Comparison of ENCODE assay signal across 8 cellular contexts in genomic region chr5:43515678-43516048, GRCh38. TPM values are rescaled to one million over a fixed set of nuclear protein-coding genes. Genes with fewer than 3 reads are reported as not detected.
DNase-seq lines count a peak whose midpoint lies in the region; ATAC-seq, FAIRE-seq and TF ChIP-seq lines count a peak whose summit lies in the region.

No MANE protein-coding gene starts in this region.

- H3K4me1 Mint-ChIP-seq in endodermal cell = peaks cover 21% of the 10 kb centered on the region

- H3F3A ChIP-seq in DOHH2 (ENCODE audit: control insufficient read depth, insufficient read depth) = peaks cover 9% of the 10 kb centered on the region; the same call in 1 of the 2 replicates

- peaks cover 42% of the 10 kb centered on the region for H3K79me2 ChIP-seq in DOHH2 (ENCODE audit: control insufficient read depth, low read length)

- intact Hi-C loops in pancreas (cut with DNase I) = no loop called here

- peak overlapping the region; percentile 85 for H3K4me3 Mint-ChIP-seq in endodermal cell

- H3K36me3 ChIP-seq in DOHH2 (ENCODE audit: control insufficient read depth, low read length) = peaks cover 16% of the 10 kb centered on the region
- H3K36me3 ChIP-seq in NT2/D1 (ENCODE audit: insufficient read depth, insufficient read length, low read length) = no peaks in the 10 kb centered on the region
- H3K36me3 ChIP-seq in endodermal cell (ENCODE audit: control insufficient read depth, insufficient read depth, low read length) = no peaks in the 10 kb centered on the region
- no peaks in the 10 kb centered on the region for H3K36me3 ChIP-seq in pancreas

- H3K9me2 ChIP-seq in DOHH2 (replicated peaks; ENCODE audit: control insufficient read depth, low read length) = no peaks in the 10 kb centered on the region

- DNase-seq in NT2/D1 (ENCODE audit: low read depth, low spot score) = no peak
- no peak for DNase-seq in endodermal cell
- no peak for DNase-seq in pancreas
- DNase-seq in AML-193 (lab: John Stamatoyannopoulos, UW) = no peak
- DNase-seq in NCI-H82 treated with DMSO at 0.1 percent for 48 hours (lab: John Stamatoyannopoulos, UW; ENCODE audit: unreplicated experiment) = no peak
- no peak for DNase-seq in T1000 (lab: John Stamatoyannopoulos, UW)

- H3K4me1 ChIP-seq in DOHH2 (ENCODE audit: control insufficient read depth, low read length) = peaks cover 20% of the 10 kb centered on the region
- no peaks in the 10 kb centered on the region for H3K4me1 ChIP-seq in NT2/D1 (ENCODE audit: insufficient read depth, insufficient read length)
- H3K4me1 ChIP-seq in endodermal cell (ENCODE audit: control insufficient read depth, insufficient read depth, low read length) = no peaks in the 10 kb centered on the region
- H3K4me1 ChIP-seq in pancreas = peaks cover 0 to 9% (median 0%) of the 10 kb centered on the region in 3 donors

- no peaks in the 10 kb centered on the region for H4K20me1 ChIP-seq in DOHH2 (ENCODE audit: control insufficient read depth, insufficient read depth, low read depth, low read length)

- peaks cover 2% of the 10 kb centered on the region for H3K27me3 Mint-ChIP-seq in endodermal cell (ENCODE audit: insufficient read depth)

- ATAC-seq in pancreas = peak in 2 of 4 donors; percentile 11 to 12
- ATAC-seq in HG03097 (IDR thresholded peaks at IDR 0.05; ENCODE audit: low FRiP score, unreplicated experiment) = no peak

- peaks cover 16% of the 10 kb centered on the region for H3K36me3 Mint-ChIP-seq in endodermal cell (ENCODE audit: low read depth)

- H3K27me3 ChIP-seq in DOHH2 (ENCODE audit: control insufficient read depth, low read length) = no peaks in the 10 kb centered on the region
- H3K27me3 ChIP-seq in NT2/D1 (ENCODE audit: insufficient read depth, insufficient read length) = no peaks in the 10 kb centered on the region
- no peaks in the 10 kb centered on the region for H3K27me3 ChIP-seq in endodermal cell (ENCODE audit: control insufficient read depth, insufficient read depth, low read length, poor library complexity, severe bottlenecking)
- H3K27me3 ChIP-seq in pancreas = no peaks in the 10 kb centered on the region

- H3K9ac ChIP-seq in NT2/D1 (ENCODE audit: insufficient read length, low read depth) (peak overlapping the region; percentile 76), endodermal cell (ENCODE audit: extremely low read depth, low read length, poor library complexity, severe bottlenecking) (no peak overlapping the region)

- peak overlapping the region; percentile 77 for H3K27ac ChIP-seq in DOHH2 (ENCODE audit: low read depth, low read length)
- no peak overlapping the region for H3K27ac ChIP-seq in endodermal cell (ENCODE audit: low read depth, low read length)
- peak overlapping the region in 3 of 4 donors; percentile 72 to 89 (median 83) for H3K27ac ChIP-seq in pancreas

- TF ChIP-seq CTCF in DOHH2 (IDR thresholded peaks at IDR 0.05; ENCODE audit: low read depth, low read length, poor library complexity, severe bottlenecking) (no peak), endodermal cell (conservative IDR thresholded peaks at IDR 0.05) (no peak), pancreas (IDR thresholded peaks at IDR 0.05) (no peak)

- FAIRE-seq in pancreas (lab: Jason Lieb, UNC) = no peak

- 68% methylated on average over 1 of the region's 1 CpG; no CpG with 5 or more reads in 1 of the 2 experiments for WGBS in endodermal cell (ENCODE audit: insufficient coverage in 1 of 2, insufficient read length in 1 of 2), 2 experiments
- WGBS in pancreas, 2 donors = 7 to 11% methylated on average over 1 of the region's 1 CpG

- H3K4me2 ChIP-seq in DOHH2 (ENCODE audit: low read length) = peak overlapping the region; percentile 93

- H3K9me3 ChIP-seq in DOHH2 (ENCODE audit: control insufficient read depth, insufficient read depth, low read length) = no peaks in the 10 kb centered on the region
- H3K9me3 ChIP-seq in NT2/D1 (ENCODE audit: insufficient read depth, low read length) = peaks cover 7% of the 10 kb centered on the region; the same call in 1 of the 2 replicates
- H3K9me3 ChIP-seq in endodermal cell (ENCODE audit: control insufficient read depth, low read length) = peaks cover 12% of the 10 kb centered on the region
- H3K9me3 ChIP-seq in pancreas = no peaks in the 10 kb centered on the region

- peaks cover 12% of the 10 kb centered on the region for H3K9me3 Mint-ChIP-seq in endodermal cell

- H3K4me3 ChIP-seq in DOHH2 (ENCODE audit: low read length) (peak overlapping the region; percentile 89), NT2/D1 (ENCODE audit: insufficient read length, low read depth) (peak overlapping the region; percentile 72), endodermal cell (ENCODE audit: low read length) (peak overlapping the region; percentile 94), pancreas (peak overlapping the region; percentile 35 to 68 (median 55))

- H3K27ac Mint-ChIP-seq in endodermal cell = peak overlapping the region; percentile 94

RNA-seq across cellular contexts. Expression of gene C5orf34, which starts 0.7 kb away (rescaled TPM):
- total RNA-seq in endodermal cell (10 to 100 TPM in 1 of 2 donors, 1 to 10 TPM in 1; 7.4 to 13.0 TPM), pancreas (under 1 TPM; 0.22 to 0.56 (median 0.41) TPM)
- polyA plus RNA-seq in endodermal cell (2013, experiment 1 of 2) = 11.3 TPM
- polyA plus RNA-seq in endodermal cell (2013, experiment 2 of 2) = 11.0 TPM
- polyA plus RNA-seq in pancreas = under 1 TPM; 0.27 to 0.40 TPM

RNA-seq across cellular contexts. Expression of gene TMEM267, which starts 32.0 kb away (rescaled TPM):
- total RNA-seq in endodermal cell = 1 to 10 TPM; 8.3 to 8.9 TPM
- 10.7 TPM for polyA plus RNA-seq in endodermal cell (2013, experiment 1 of 2)
- polyA plus RNA-seq in endodermal cell (2013, experiment 2 of 2) = 10.1 TPM
- 1 to 10 TPM; 3.5 to 8.4 (median 5.0) TPM for total RNA-seq in pancreas
- polyA plus RNA-seq in pancreas = 1 to 10 TPM; 5.3 to 6.6 TPM

RNA-seq across cellular contexts. Expression of gene PAIP1, which starts 41.2 kb away (rescaled TPM):
- total RNA-seq in endodermal cell (100 to 1,000 TPM; 115 to 118 TPM), pancreas (10 to 100 TPM; 22.4 to 43.9 (median 30.6) TPM)
- 137 TPM for polyA plus RNA-seq in endodermal cell (2013, experiment 1 of 2)
- 134 TPM for polyA plus RNA-seq in endodermal cell (2013, experiment 2 of 2)
- polyA plus RNA-seq in pancreas = 10 to 100 TPM; 22.9 to 29.9 TPM

Comparison
In these comparisons a context has a peak if more than half of its experiments do, and no peak if none do; other contexts are left out.
1. RNA of gene C5orf34, which starts 0.7 kb away (total RNA-seq): 7.4 to 13.0 TPM in endodermal cell; 0.22 to 0.56 TPM in pancreas; every median in the first group is over 4 times any median in the second.
2. Peak in every context shown above with its lines, with median percentiles within 50 percentile points of each other: H3K4me3 ChIP-seq.